In the genomic region with DNA sequence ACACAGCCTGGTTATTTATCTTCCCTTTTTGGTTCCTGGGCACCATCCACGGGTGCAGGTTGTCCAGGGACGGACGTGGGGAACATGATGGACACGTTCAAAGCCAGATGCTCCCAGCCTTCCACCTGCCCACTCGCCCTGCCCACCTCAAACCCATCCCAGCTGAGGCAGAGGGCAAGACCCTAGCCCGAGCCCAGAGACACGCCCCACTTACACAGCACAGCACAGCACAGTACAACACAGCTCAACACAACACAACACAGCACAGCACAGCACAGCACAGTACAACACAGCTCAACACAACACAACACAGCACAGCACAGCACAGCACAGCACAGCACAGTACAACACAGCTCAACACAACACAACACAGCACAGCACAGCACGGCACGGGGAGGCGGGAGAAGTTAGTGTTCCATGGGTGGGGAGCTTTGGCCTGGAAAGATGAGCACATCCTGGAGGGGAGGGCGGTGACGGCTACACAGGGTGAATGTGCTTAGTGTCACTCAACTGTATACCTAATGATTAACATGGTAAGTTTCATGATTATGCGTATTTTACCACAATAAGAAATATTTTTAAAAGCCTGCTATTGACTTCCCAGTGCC, we compare ENCODE assay signal across 26 cellular contexts.
"Had no signal": no experiment of that assay in that cellular context is flagged by ENCODE, and none has a peak within 500 bp of the region (broad histone marks: within the 10 kb centered on the region; RNA-seq: fewer than 3 reads in every experiment).

No MANE protein-coding gene starts in this region.

- H3K4me3 Mint-ChIP-seq: dendritic cell treated with granulocyte-macrophage colony-stimulating factor and Interleukin-4, amounts not matched to agents 40 ng/mL and 50 ng/mL, for 4 days; effector memory CD8-positive, alpha-beta T cell; memory B cell; natural killer cell treated with Interleukin-12 subunit alpha and Interleukin-12 subunit beta and Interleukin-15 and Interleukin-18, amount 100 ng/mL, for 72 hours had no signal

- H3K36me3 ChIP-seq: cardiac muscle cell, esophagus muscularis mucosa, gastrocnemius medialis, heart right ventricle, left ventricle myocardium inferior, lower lobe of right lung, neutrophil, ovary, suprapubic skin, thyroid gland, upper lobe of left lung had no signal

- H3K4me3 ChIP-seq: cardiac muscle cell, esophagus muscularis mucosa, gastrocnemius medialis, heart right ventricle, left ventricle myocardium inferior, lower lobe of right lung, ovary, skin epidermis, suprapubic skin, thyroid gland, upper lobe of left lung had no signal

- H3K9me3 ChIP-seq: lower lobe of right lung, neutrophil, ovary, suprapubic skin, thyroid gland had no signal

- DNase-seq: cerebellar nuclear complex; effector memory CD8-positive, alpha-beta T cell; gastrocnemius medialis; heart right ventricle; hypothalamus; islet precursor cell; left ventricle myocardium inferior; midbrain; stimulated activated CD4-positive, alpha-beta T cell treated with anti-CD3 and anti-CD28 coated beads, Interleukin-2, amount 100 ng/mL, for 48 hours; stimulated activated naive CD8-positive, alpha-beta T cell treated with anti-CD3 and anti-CD28 coated beads, Interleukin-15, Interleukin-2, amounts not matched to agents 100 U/mL and 50 U/mL, for 24 hours; thyroid gland had no signal

- FAIRE-seq: colon had no signal

- H3K4me1 Mint-ChIP-seq: memory B cell had no signal

- H3K36me3 Mint-ChIP-seq: memory B cell; natural killer cell treated with Interleukin-12 subunit alpha and Interleukin-12 subunit beta and Interleukin-15 and Interleukin-18, amount 100 ng/mL, for 72 hours had no signal

- H3K9me3 Mint-ChIP-seq: effector memory CD8-positive, alpha-beta T cell; natural killer cell treated with Interleukin-12 subunit alpha and Interleukin-12 subunit beta and Interleukin-15 and Interleukin-18, amount 100 ng/mL, for 72 hours had no signal

- ATAC-seq: effector memory CD8-positive, alpha-beta T cell; gastrocnemius medialis; heart right ventricle; lower lobe of right lung; natural killer cell treated with Interleukin-12 subunit alpha and Interleukin-12 subunit beta and Interleukin-15 and Interleukin-18, amount 100 ng/mL, for 72 hours; sciatic nerve; stimulated activated naive CD8-positive, alpha-beta T cell treated with anti-CD3 and anti-CD28 coated beads, Interleukin-15, Interleukin-2, amounts not matched to agents 100 U/mL and 50 U/mL, for 24 hours had no signal

- H3K27me3 ChIP-seq: cardiac muscle cell, gastrocnemius medialis, neutrophil, ovary, thyroid gland, upper lobe of left lung had no signal

- H3K27ac Mint-ChIP-seq: dendritic cell treated with granulocyte-macrophage colony-stimulating factor and Interleukin-4, amounts not matched to agents 40 ng/mL and 50 ng/mL, for 4 days; effector memory CD8-positive, alpha-beta T cell; memory B cell; natural killer cell treated with Interleukin-12 subunit alpha and Interleukin-12 subunit beta and Interleukin-15 and Interleukin-18, amount 100 ng/mL, for 72 hours; progenitor cell of endocrine pancreas had no signal

- H3K27ac ChIP-seq: cardiac muscle cell, epithelial cell of prostate, esophagus muscularis mucosa, gastrocnemius medialis, heart right ventricle, left ventricle myocardium inferior, lower lobe of right lung, neutrophil, ovary, skin epidermis, suprapubic skin, thyroid gland, upper lobe of left lung had no signal

- H3K27me3 Mint-ChIP-seq: dendritic cell treated with granulocyte-macrophage colony-stimulating factor and Interleukin-4, amounts not matched to agents 40 ng/mL and 50 ng/mL, for 4 days had no signal

- H3K4me1 ChIP-seq: esophagus muscularis mucosa, gastrocnemius medialis, heart right ventricle, left ventricle myocardium inferior, lower lobe of right lung, suprapubic skin, thyroid gland, upper lobe of left lung had no signal
